In the genomic region with DNA sequence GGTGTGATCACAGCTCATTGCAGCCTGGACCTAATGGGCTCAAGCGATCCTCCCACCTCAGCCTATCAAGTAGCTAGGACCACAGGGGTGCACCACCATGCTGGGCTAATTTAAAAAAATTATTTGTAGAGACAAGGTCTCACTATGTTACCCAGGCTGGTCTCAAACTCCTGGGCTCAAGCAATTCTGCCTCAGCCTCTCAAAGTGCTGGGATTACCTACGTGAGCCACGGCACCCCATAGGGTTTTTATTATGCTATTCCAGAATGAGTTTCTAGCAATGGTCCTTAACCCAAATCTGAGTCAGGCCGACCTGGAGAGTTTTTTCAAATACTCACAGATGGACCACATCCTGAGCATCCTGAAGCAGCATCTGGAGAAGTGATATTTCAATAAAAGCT, we compare ENCODE assay signal across 27 cellular contexts.
"Had no signal": no experiment of that assay in that cellular context is flagged by ENCODE, and none has a peak within 500 bp of the region (broad histone marks: within the 10 kb centered on the region; RNA-seq: fewer than 3 reads in every experiment).

No MANE protein-coding gene starts in this region.

- H3K27me3 Mint-ChIP-seq: naive B cell; progenitor cell of endocrine pancreas; stimulated activated memory B cell treated with anti-CD40 and anti-IgM and Interleukin-4, amounts not matched to agents 10 μg/mL and 1 μg/mL and 100 μg/mL, for 72 hours; stimulated activated naive CD8-positive, alpha-beta T cell treated with anti-CD3 and anti-CD28 coated beads, Interleukin-15, amount 100 ng/mL, for 72 hours; type B pancreatic cell had no signal

- H3K36me3 Mint-ChIP-seq: natural killer cell; stimulated activated memory B cell treated with anti-CD40 and anti-IgM and Interleukin-4, amounts not matched to agents 10 μg/mL and 1 μg/mL and 100 μg/mL, for 72 hours; type B pancreatic cell had no signal

- H3K36me3 ChIP-seq: left ventricle myocardium inferior, ovary, uterus had no signal

- DNase-seq: hippocampal formation; immature natural killer cell; kidney; left ventricle myocardium inferior; mesendoderm; naive B cell; natural killer cell; nephron progenitor cell; ovary; right cardiac atrium; stimulated activated CD4-positive, alpha-beta T cell treated with anti-CD3 and anti-CD28 coated beads, Interleukin-12 subunit alpha, Interleukin-12 subunit beta, amount 100 ng/mL, for 4 hours; stimulated activated CD4-positive, alpha-beta T cell treated with anti-CD3 and anti-CD28 coated beads, Interleukin-15, amount 100 ng/mL, for 24 hours; stimulated activated CD4-positive, alpha-beta T cell treated with anti-CD3 and anti-CD28 coated beads, Interleukin-2, amount 100 ng/mL, for 24 hours; stimulated activated CD4-positive, alpha-beta T cell treated with anti-CD3 and anti-CD28 coated beads, Interleukin-4, amount 100 ng/mL, for 4 hours; stimulated activated CD8-positive, alpha-beta memory T cell treated with anti-CD3 and anti-CD28 coated beads, Interleukin-4, amount 100 ng/mL, for 48 hours; stimulated activated naive CD4-positive, alpha-beta T cell treated with Interleukin-2 at 50 U/mL for 16 hours; stimulated activated naive CD8-positive, alpha-beta T cell treated with anti-CD3 and anti-CD28 coated beads, Interleukin-15, amount 100 ng/mL, for 72 hours; substantia nigra; uterus had no signal

- H3K27ac Mint-ChIP-seq: immature natural killer cell; mesothelial cell of epicardium; natural killer cell; nephron progenitor cell; progenitor cell of endocrine pancreas; stimulated activated memory B cell treated with anti-CD40 and anti-IgM and Interleukin-4, amounts not matched to agents 10 μg/mL and 1 μg/mL and 100 μg/mL, for 72 hours; type B pancreatic cell had no signal

- ATAC-seq: natural killer cell; right cardiac atrium; sciatic nerve; stimulated activated memory B cell treated with anti-CD40 and anti-IgM and Interleukin-4, amounts not matched to agents 10 μg/mL and 1 μg/mL and 100 μg/mL, for 72 hours; stimulated activated naive CD8-positive, alpha-beta T cell treated with anti-CD3 and anti-CD28 coated beads, Interleukin-15, amount 100 ng/mL, for 72 hours had no signal

- H3K4me1 Mint-ChIP-seq: immature natural killer cell; natural killer cell; nephron progenitor cell; stimulated activated memory B cell treated with anti-CD40 and anti-IgM and Interleukin-4, amounts not matched to agents 10 μg/mL and 1 μg/mL and 100 μg/mL, for 72 hours; stimulated activated naive CD8-positive, alpha-beta T cell treated with anti-CD3 and anti-CD28 coated beads, Interleukin-15, amount 100 ng/mL, for 72 hours had no signal

- H3K27ac ChIP-seq: left ventricle myocardium inferior, ovary, skin epidermis, tibial nerve, uterus had no signal

- H3K9me3 ChIP-seq: ovary, tibial nerve, uterus had no signal

- H3K4me1 ChIP-seq: left ventricle myocardium inferior, tibial nerve, uterus had no signal

- H3K4me3 ChIP-seq: left ventricle myocardium inferior, lung, ovary, skin epidermis, tibial nerve, uterus had no signal

- H3K9me3 Mint-ChIP-seq: natural killer cell, type B pancreatic cell had no signal

- H3K4me3 Mint-ChIP-seq: immature natural killer cell; mesothelial cell of epicardium; naive B cell; natural killer cell; nephron progenitor cell; stimulated activated memory B cell treated with anti-CD40 and anti-IgM and Interleukin-4, amounts not matched to agents 10 μg/mL and 1 μg/mL and 100 μg/mL, for 72 hours; stimulated activated naive CD8-positive, alpha-beta T cell treated with anti-CD3 and anti-CD28 coated beads, Interleukin-15, amount 100 ng/mL, for 72 hours; type B pancreatic cell had no signal

- H3K27me3 ChIP-seq: ovary, tibial nerve, uterus had no signal
